In genomic region chr11:113677648-113678047, GRCh38 we compare ENCODE assay signal across 5 cellular contexts. TPM values are rescaled to one million over a fixed set of nuclear protein-coding genes. Genes with fewer than 3 reads are reported as not detected.
"Had no signal": no experiment of that assay in that cellular context is flagged by ENCODE, and none has a peak within 500 bp of the region (broad histone marks: within the 10 kb centered on the region; RNA-seq: fewer than 3 reads in every experiment).

No MANE protein-coding gene starts in this region.

- H3K36me3 Mint-ChIP-seq: IgD-negative memory B cell had no signal

- H3K4me1 Mint-ChIP-seq: IgD-negative memory B cell had no signal

- H3K4me2 ChIP-seq: GM23338 had no signal

- H2AFZ ChIP-seq: GM23338 had no signal

- ATAC-seq: GM23338 had no signal

- DNase-seq: H9, HCEC 1CT, KBM-7 had no signal

- H3K4me3 Mint-ChIP-seq: GM23338, H9, IgD-negative memory B cell had no signal

- H3K4me3 ChIP-seq: GM23338 had no signal

- H3K27ac Mint-ChIP-seq: GM23338, H9, IgD-negative memory B cell had no signal

RNA-seq across cellular contexts. Expression of gene TMPRSS5, which starts 28.5 kb away (rescaled TPM):
- total RNA-seq: GM23338 had no signal
- polyA plus RNA-seq: GM23338, IgD-negative memory B cell had no signal
